9 cellular contexts compared by ENCODE assay signal in the genomic region with DNA sequence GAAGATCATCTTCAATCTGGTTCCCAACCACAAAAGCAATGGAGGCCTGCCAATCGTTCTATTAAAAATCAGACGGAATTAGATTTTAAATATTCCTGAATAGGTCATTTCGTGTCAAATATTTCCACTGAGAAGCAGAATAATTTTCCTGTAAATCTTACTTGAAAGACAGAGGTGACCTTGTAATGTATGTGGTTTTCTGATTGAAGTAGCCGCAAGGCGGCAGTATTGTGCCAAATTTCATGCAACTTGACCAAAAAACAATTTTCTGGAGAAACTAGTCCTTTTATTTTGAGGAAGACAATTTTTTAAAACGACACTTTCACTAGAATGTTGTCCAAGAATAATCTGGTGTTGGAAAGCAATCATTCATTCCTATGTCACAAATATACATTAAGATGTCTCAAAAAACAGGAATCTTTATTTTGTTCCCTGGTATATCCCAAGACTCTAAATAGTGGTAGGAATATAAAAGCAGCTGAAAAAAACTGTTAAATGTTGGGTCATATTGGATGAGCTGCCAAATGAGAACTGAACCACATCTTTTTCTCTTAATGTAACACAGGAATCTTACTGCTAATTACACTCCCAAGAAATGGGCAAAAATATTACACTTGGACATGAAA. TPM values are rescaled to one million over a fixed set of nuclear protein-coding genes. Genes with fewer than 3 reads are reported as not detected.
A peak's percentile ranks its signal among the peaks of the same experiment; 100 is the strongest.
DNase-seq lines count a peak whose midpoint lies in the region; ATAC-seq and TF ChIP-seq lines count a peak whose summit lies in the region.
"Had no signal": no experiment of that assay in that cellular context is flagged by ENCODE, and none has a peak within 500 bp of the region (broad histone marks: within the 10 kb centered on the region; RNA-seq: fewer than 3 reads in every experiment).

No MANE protein-coding gene starts in this region.

- no peak overlapping the region for H3K27ac ChIP-seq in ascending aorta
- H3K27ac ChIP-seq: epithelial cell of prostate had no signal

- intact Hi-C loops in ascending aorta (cut with DNase I) = loop anchor here (5.0 kb wide), 2 partner anchors 856 to 1216 kb away; partner anchors contain the start of gene HAO2

- no peaks in the 10 kb centered on the region for H3K36me3 ChIP-seq in ascending aorta

- in situ Hi-C loops in ACHN (cut with HindIII; ENCODE audit: low pct_ligation_motif_present, low pct_unique_long_range_greater_than_20kb, low sequenced_read_pairs) = no loop called here

- no peak overlapping the region for H3K4me3 ChIP-seq in ascending aorta

- TF ChIP-seq CTCF in GM12874 (IDR thresholded peaks at IDR 0.05; ENCODE audit: insufficient read depth, low read depth, low read length) (peak; percentile 67; the same call in 1 of the 2 replicates), ascending aorta (IDR thresholded peaks at IDR 0.05) (peak in 2 of 3 experiments; percentile 37 to 56)

- ATAC-seq in GM18520 (IDR thresholded peaks at IDR 0.05; ENCODE audit: unreplicated experiment) = no peak

- no peaks in the 10 kb centered on the region for H3K9me3 ChIP-seq in ascending aorta

- DNase-seq in ACHN (peak; percentile 57), NCI-H460 (ENCODE audit: extremely low read depth, low read depth) (peak; percentile 41), ascending aorta (ENCODE audit: low spot score in 2 of 2) (no peak), iPS DF 4.7 (ENCODE audit: extremely low read depth, low spot score) (peak; percentile 38), amniotic stem cell (lab: John Stamatoyannopoulos, UW) (no peak)
- peak; percentile 58 for DNase-seq in stimulated activated CD4-positive, alpha-beta T cell treated with anti-CD3 and anti-CD28 coated beads, Interleukin-15, amount 100 ng/mL, for 24 hours

- H3K4me1 ChIP-seq in ascending aorta = no peaks in the 10 kb centered on the region

- no peaks in the 10 kb centered on the region for H3K27me3 ChIP-seq in ascending aorta

RNA-seq across cellular contexts. Expression of gene SPAG17, which starts 33.6 kb away (rescaled TPM):
- not detected in 2 replicates for total RNA-seq in NCI-H460 (2014; rRNA removed; shearing (Covaris generic))
- not detected in 2 replicates for polyA plus RNA-seq in NCI-H460 (2014; cell fraction: nucleus; rRNA removed)
- total RNA-seq in ascending aorta = not detected

Comparison
In these comparisons a context has a peak if more than half of its experiments do, and no peak if none do; other contexts are left out.
1. DNase-seq: peak in ACHN (single experiment), NCI-H460 (single experiment), iPS DF 4.7 (single experiment) and stimulated activated CD4-positive, alpha-beta T cell treated with anti-CD3 and anti-CD28 coated beads, Interleukin-15, amount 100 ng/mL, for 24 hours (single experiment); none in ascending aorta (0 of 2) and amniotic stem cell (single experiment).